In the genomic region with DNA sequence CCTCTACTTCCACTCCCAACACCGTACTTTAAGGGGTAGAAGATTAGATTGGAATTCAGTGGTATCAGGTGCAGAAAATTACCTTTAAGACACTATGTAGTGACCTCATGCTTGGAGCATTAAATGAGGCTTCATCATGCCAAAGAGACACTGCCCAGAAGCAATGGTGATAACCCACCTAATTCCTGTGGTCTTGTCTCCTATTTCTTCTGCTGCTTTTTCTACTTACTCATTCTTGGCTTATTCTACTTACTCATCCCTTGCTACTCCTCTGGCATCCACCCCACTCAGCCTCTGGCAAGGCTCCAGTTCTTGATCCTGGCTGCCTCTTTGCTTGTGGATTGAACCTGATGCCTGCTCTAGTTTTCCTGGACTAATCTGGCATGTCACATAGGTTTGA, we compare ENCODE assay signal across 13 cellular contexts.
DNase-seq lines count a peak whose midpoint lies in the region; ATAC-seq and TF ChIP-seq lines count a peak whose summit lies in the region.
"Had no signal": no experiment of that assay in that cellular context is flagged by ENCODE, and none has a peak within 500 bp of the region (broad histone marks: within the 10 kb centered on the region; RNA-seq: fewer than 3 reads in every experiment).

No MANE protein-coding gene starts in this region.

- DNase-seq in AG20443 (ENCODE audit: low spot score) (peak; percentile 81), NCI-H226 (peak; percentile 97), epithelial cell of esophagus (ENCODE audit: low read depth) (peak; percentile 93), occipital lobe (lab: John Stamatoyannopoulos, UW) (peak; percentile 10), HuH-7 (ENCODE audit: low spot score) (no peak)
- no peak for DNase-seq in activated CD4-positive, CD25-positive, alpha-beta regulatory T cell treated with anti-CD3 and anti-CD28 coated beads, Interleukin-2, amount 50 U/mL, for 72 hours
- no peak for DNase-seq in CD8-positive, alpha-beta T cell
- no peak for DNase-seq in stimulated activated CD4-positive, alpha-beta T cell treated with anti-CD3 and anti-CD28 coated beads, Interleukin-15, amount 100 ng/mL, for 24 hours
- DNase-seq: activated gamma-delta T cell; CD8-positive, alpha-beta memory T cell; effector CD4-positive, alpha-beta T cell had no signal

- no peak for ATAC-seq in CD8-positive, alpha-beta T cell
- ATAC-seq: pancreas had no signal

- no peak overlapping the region for H3K4me3 Mint-ChIP-seq in CD8-positive, alpha-beta T cell
- H3K4me3 Mint-ChIP-seq: CD8-positive, alpha-beta memory T cell had no signal

- TF ChIP-seq CTCF in epithelial cell of esophagus (IDR thresholded peaks at IDR 0.05; ENCODE audit: insufficient read depth, low read depth, low read length, missing control alignments): no peak
- no peak for TF ChIP-seq CTCF in CD8-positive, alpha-beta T cell (IDR thresholded peaks at IDR 0.05)

- H3K9me3 ChIP-seq in CD8-positive, alpha-beta T cell (ENCODE audit: low read length): no peaks in the 10 kb centered on the region
- H3K9me3 ChIP-seq: pancreas had no signal

- CTCF ChIA-PET in CD8-positive, alpha-beta T cell (lab: Charles Lee): no interaction called here

- POLR2A ChIA-PET in CD8-positive, alpha-beta T cell (lab: Charles Lee): no interaction called here

- H3K4me1 Mint-ChIP-seq in CD8-positive, alpha-beta T cell (ENCODE audit: low read depth): no peaks in the 10 kb centered on the region
- H3K4me1 Mint-ChIP-seq: CD8-positive, alpha-beta memory T cell had no signal

- no peaks in the 10 kb centered on the region for H3K27me3 Mint-ChIP-seq in CD8-positive, alpha-beta T cell (ENCODE audit: low read depth)

- H3K27me3 ChIP-seq in CD8-positive, alpha-beta T cell (ENCODE audit: insufficient read depth, low read length): no peaks in the 10 kb centered on the region
- H3K27me3 ChIP-seq: pancreas had no signal

- intact Hi-C loops in CD8-positive, alpha-beta T cell (cut with DNase I, micrococcal nuclease): no loop called here

- no peaks in the 10 kb centered on the region for H3K9me3 Mint-ChIP-seq in CD8-positive, alpha-beta T cell

- H3K4me1 ChIP-seq in CD8-positive, alpha-beta T cell (ENCODE audit: insufficient read depth, low read length): no peaks in the 10 kb centered on the region
- H3K4me1 ChIP-seq: pancreas had no signal

- H3K27ac Mint-ChIP-seq in CD8-positive, alpha-beta T cell: no peak overlapping the region
- H3K27ac Mint-ChIP-seq: CD8-positive, alpha-beta memory T cell had no signal

- H3K36me3 ChIP-seq in CD8-positive, alpha-beta T cell (ENCODE audit: insufficient read depth, low read length): no peaks in the 10 kb centered on the region
- H3K36me3 ChIP-seq: pancreas had no signal

- H3K27ac ChIP-seq in CD8-positive, alpha-beta T cell (ENCODE audit: low read depth, low read length): no peak overlapping the region
- H3K27ac ChIP-seq: pancreas, VCaP had no signal

- H3K4me3 ChIP-seq in epithelial cell of esophagus (ENCODE audit: low read length): no peak overlapping the region
- H3K4me3 ChIP-seq in CD8-positive, alpha-beta T cell (ENCODE audit: low read depth, low read length): no peak overlapping the region
- H3K4me3 ChIP-seq: pancreas had no signal

- H3K36me3 Mint-ChIP-seq in CD8-positive, alpha-beta T cell: no peaks in the 10 kb centered on the region
- H3K36me3 Mint-ChIP-seq: CD8-positive, alpha-beta memory T cell had no signal

Comparison
In these comparisons a context has a peak if more than half of its experiments do, and no peak if none do; other contexts are left out.
1. DNase-seq: peak in AG20443 (single experiment), NCI-H226 (single experiment), epithelial cell of esophagus (single experiment) and occipital lobe (single experiment); none in activated CD4-positive, CD25-positive, alpha-beta regulatory T cell treated with anti-CD3 and anti-CD28 coated beads, Interleukin-2, amount 50 U/mL, for 72 hours (single experiment), CD8-positive, alpha-beta T cell (0 of 7), stimulated activated CD4-positive, alpha-beta T cell treated with anti-CD3 and anti-CD28 coated beads, Interleukin-15, amount 100 ng/mL, for 24 hours (single experiment) and HuH-7 (single experiment).